In the genomic region with DNA sequence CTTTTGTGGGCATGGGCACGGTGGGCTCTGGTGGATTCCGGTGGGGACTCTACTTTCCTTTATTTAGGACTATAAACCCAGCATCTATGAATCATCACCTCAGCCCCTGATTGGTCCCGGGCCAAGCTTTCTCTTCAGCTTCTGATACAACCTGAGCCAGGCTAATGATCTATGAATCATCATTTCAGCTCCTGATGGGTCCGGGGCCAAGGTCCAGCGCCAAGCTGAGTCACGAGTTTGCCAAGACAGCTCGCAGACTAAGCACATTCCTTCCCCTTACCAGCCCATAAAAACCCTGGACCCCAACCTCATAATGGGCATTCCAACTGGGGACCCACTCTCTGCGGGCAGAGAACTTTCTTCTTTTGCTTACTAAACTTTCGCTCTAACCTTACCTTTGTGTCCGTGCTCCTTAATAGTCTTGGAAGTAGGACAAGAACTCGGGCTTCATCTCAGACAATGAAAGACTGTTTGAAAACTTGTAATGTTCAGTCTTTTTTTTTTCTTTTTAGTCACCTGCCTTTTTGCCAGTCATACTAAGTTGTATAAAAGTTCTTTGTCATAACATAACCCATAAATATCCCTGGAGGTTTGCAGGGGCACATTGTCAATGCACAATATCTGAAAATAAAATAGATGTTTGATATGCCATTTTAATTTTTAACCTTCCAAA, we compare ENCODE assay signal across 12 cellular contexts.
DNase-seq lines count a peak whose midpoint lies in the region; ATAC-seq and TF ChIP-seq lines count a peak whose summit lies in the region.
"Had no signal": no experiment of that assay in that cellular context is flagged by ENCODE, and none has a peak within 500 bp of the region (broad histone marks: within the 10 kb centered on the region; RNA-seq: fewer than 3 reads in every experiment).

No MANE protein-coding gene starts in this region.

- peaks cover 0 to 5% (median 2%) of the 10 kb centered on the region in 3 donors for H3K9me3 Mint-ChIP-seq in T-cell

- CTCF ChIA-PET in T-cell (lab: Charles Lee), result no interaction called here

- TF ChIP-seq POLR2A in Peyer's patch (IDR thresholded peaks at IDR 0.05), result no peak
- TF ChIP-seq POLR2A in ovary (IDR thresholded peaks at IDR 0.05), result no peak
- no peak for TF ChIP-seq POLR2A in esophagus muscularis mucosa (IDR thresholded peaks at IDR 0.05; ENCODE audit: low read depth)

- DNase-seq in GM03348 (ENCODE audit: low spot score), result peak; percentile 25
- DNase-seq in Peyer's patch, result peak in 2 of 3 donors; percentile 57 to 61
- DNase-seq in retinal pigment epithelial cell (ENCODE audit: low read depth), result peak; percentile 98
- DNase-seq in T-cell, result no peak
- DNase-seq in ovary, result no peak
- DNase-seq in AG08395 (ENCODE audit: low spot score), result no peak
- DNase-seq in esophagus muscularis mucosa (ENCODE audit: extremely low spot score), result no peak
- DNase-seq: DMS153, NCI-H510A had no signal

- H3K4me3 Mint-ChIP-seq in T-cell, result no peak overlapping the region

- no peaks in the 10 kb centered on the region for H3K4me1 Mint-ChIP-seq in T-cell

- H3K4me1 ChIP-seq in Peyer's patch (no peaks in the 10 kb centered on the region), ovary (ENCODE audit: insufficient read depth) (no peaks in the 10 kb centered on the region), esophagus muscularis mucosa (peaks cover 0 to 11% (median 0%) of the 10 kb centered on the region in 4 donors)
- H3K4me1 ChIP-seq: HAP-1 had no signal

- H3K27me3 Mint-ChIP-seq in T-cell, result no peaks in the 10 kb centered on the region

- H3K27ac ChIP-seq in Peyer's patch (no peak overlapping the region), ovary (no peak overlapping the region), esophagus muscularis mucosa (replicated peaks in 1 of 4) (no peak overlapping the region)

- ATAC-seq in esophagus mucosa (peak; percentile 53), T-cell (replicated peaks in 1 of 4) (no peak)
- ATAC-seq: left lobe of liver had no signal

- H3K9me3 ChIP-seq in Peyer's patch, result no peaks in the 10 kb centered on the region
- no peaks in the 10 kb centered on the region for H3K9me3 ChIP-seq in ovary
- no peaks in the 10 kb centered on the region for H3K9me3 ChIP-seq in esophagus muscularis mucosa
- H3K9me3 ChIP-seq: HAP-1 had no signal

- no peak overlapping the region for H3K4me3 ChIP-seq in Peyer's patch
- peak overlapping the region; percentile 19 for H3K4me3 ChIP-seq in retinal pigment epithelial cell (ENCODE audit: low read length)
- H3K4me3 ChIP-seq in ovary, result no peak overlapping the region
- no peak overlapping the region for H3K4me3 ChIP-seq in esophagus muscularis mucosa
- H3K4me3 ChIP-seq: HAP-1 had no signal

- WGBS in ovary, 3 donors, result 81 to 90% (median 82%) methylated on average over 11 of the region's 11 CpGs
- 80% methylated on average over 10 of the region's 11 CpGs for WGBS in esophagus muscularis mucosa

- intact Hi-C loops in ovary (cut with DNase I) (no loop called here), esophagus muscularis mucosa (cut with DNase I) (no loop called here)

- H3K36me3 ChIP-seq in Peyer's patch, result no peaks in the 10 kb centered on the region
- H3K36me3 ChIP-seq in ovary, result no peaks in the 10 kb centered on the region
- no peaks in the 10 kb centered on the region for H3K36me3 ChIP-seq in esophagus muscularis mucosa
- H3K36me3 ChIP-seq: HAP-1 had no signal

- H3K27me3 ChIP-seq in Peyer's patch, result no peaks in the 10 kb centered on the region
- H3K27me3 ChIP-seq in ovary, result no peaks in the 10 kb centered on the region
- no peaks in the 10 kb centered on the region for H3K27me3 ChIP-seq in esophagus muscularis mucosa

- POLR2A ChIA-PET in T-cell (lab: Charles Lee), result no interaction called here

- H3K27ac Mint-ChIP-seq in T-cell, result no peak overlapping the region

- TF ChIP-seq CTCF in Peyer's patch (IDR thresholded peaks at IDR 0.05) (no peak), retinal pigment epithelial cell (conservative IDR thresholded peaks at IDR 0.05; ENCODE audit: low read depth, low read length) (no peak), ovary (IDR thresholded peaks at IDR 0.05) (no peak), esophagus muscularis mucosa (IDR thresholded peaks at IDR 0.05) (no peak)

- H3K36me3 Mint-ChIP-seq in T-cell, result no peaks in the 10 kb centered on the region

- TF ChIP-seq EP300 in ovary (IDR thresholded peaks at IDR 0.05), result no peak
- no peak for TF ChIP-seq EP300 in esophagus muscularis mucosa (IDR thresholded peaks at IDR 0.05)

Comparison
In these comparisons a context has a peak if more than half of its experiments do, and no peak if none do; other contexts are left out.
1. DNase-seq: peak in GM03348 (single experiment), Peyer's patch (2 of 3) and retinal pigment epithelial cell (single experiment); none in T-cell (0 of 34), ovary (0 of 5), AG08395 (single experiment) and esophagus muscularis mucosa (single experiment).